In the genomic region with DNA sequence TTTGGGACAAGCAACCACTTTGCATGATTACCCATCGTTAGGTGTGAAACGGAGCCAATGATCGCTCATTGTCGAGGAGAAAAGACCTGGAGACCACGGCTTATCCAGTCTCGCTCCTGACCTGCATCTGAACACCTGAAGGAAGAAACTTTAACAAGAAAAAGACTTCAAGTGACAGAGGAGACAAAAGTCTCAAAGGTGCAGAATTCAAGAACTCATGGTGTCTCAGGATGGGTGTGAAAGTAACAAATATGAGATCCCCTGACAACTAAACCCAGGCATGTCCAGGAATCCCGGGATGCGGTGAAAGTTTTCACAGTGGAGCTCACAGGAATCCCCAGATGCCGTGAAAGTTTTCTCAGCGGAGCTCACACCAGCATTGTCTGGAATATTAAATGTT, we compare ENCODE assay signal across 26 cellular contexts.
"Had no signal": no experiment of that assay in that cellular context is flagged by ENCODE, and none has a peak within 500 bp of the region (broad histone marks: within the 10 kb centered on the region; RNA-seq: fewer than 3 reads in every experiment).

No MANE protein-coding gene starts in this region.

- H3K36me3 ChIP-seq: ascending aorta, breast epithelium, cardiac muscle cell, colonic mucosa, WERI-Rb-1 had no signal

- H3K27ac ChIP-seq: ascending aorta, breast epithelium, cardiac muscle cell, colonic mucosa, WERI-Rb-1 had no signal

- H3K27me3 ChIP-seq: ascending aorta, breast epithelium, cardiac muscle cell, colonic mucosa had no signal

- H3K4me1 ChIP-seq: ascending aorta, breast epithelium, colonic mucosa had no signal

- H3K9me3 ChIP-seq: ascending aorta, breast epithelium, colonic mucosa had no signal

- DNase-seq: activated B cell treated with CpG ODN at 0.5 μM for 24 hours; activated CD4-positive, alpha-beta T cell treated with anti-CD3 and anti-CD28 coated beads for 48 hours; activated CD4-positive, alpha-beta T cell treated with anti-CD3 and anti-CD28 coated beads, Interleukin-2, amount 50 U/mL, for 1 hour; activated CD4-positive, alpha-beta T cell treated with anti-CD3 and anti-CD28 coated beads, Interleukin-2, amount 50 U/mL, for 48 hours; activated CD8-positive, alpha-beta T cell treated with anti-CD3 and anti-CD28 coated beads for 36 hours; activated gamma-delta T cell; activated naive CD4-positive, alpha-beta T cell; activated naive CD4-positive, alpha-beta T cell treated with anti-CD3 and anti-CD28 coated beads, Interleukin-2, amount 10 ng/mL, durations not matched to agents 7 days and 5 days; activated naive CD8-positive, alpha-beta T cell treated with anti-CD3 and anti-CD28 coated beads, Interleukin-2, amount 10 ng/mL, durations not matched to agents 7 days and 5 days; activated T-cell treated with anti-CD3 and anti-CD28 coated beads, Interleukin-2, amount 50 U/mL, for 1 hour; central memory CD4-positive, alpha-beta T cell; cerebellar nuclear complex; colonic mucosa; effector CD8-positive, alpha-beta T cell; foreskin fibroblast; T-helper 1 cell; T-helper 17 cell; T1000; WERI-Rb-1 had no signal

- ATAC-seq: activated CD4-positive, CD25-positive, alpha-beta regulatory T cell treated with anti-CD3 and anti-CD28 coated beads, Interleukin-2, amount 50 U/mL, for 24 hours; activated CD8-positive, alpha-beta T cell treated with anti-CD3 and anti-CD28 coated beads for 36 hours; activated naive CD4-positive, alpha-beta T cell treated with anti-CD3 and anti-CD28 coated beads, Interleukin-2, amount 50 U/mL, for 72 hours; activated T-helper 17 cell treated with anti-CD3 and anti-CD28 coated beads, Interleukin-2, amount 50 U/mL, for 72 hours; esophagus mucosa; T-helper 17 cell had no signal

- H3K4me3 ChIP-seq: ascending aorta, breast epithelium, cardiac muscle cell, colonic mucosa had no signal
